9 cellular contexts compared by ENCODE assay signal in the genomic region with DNA sequence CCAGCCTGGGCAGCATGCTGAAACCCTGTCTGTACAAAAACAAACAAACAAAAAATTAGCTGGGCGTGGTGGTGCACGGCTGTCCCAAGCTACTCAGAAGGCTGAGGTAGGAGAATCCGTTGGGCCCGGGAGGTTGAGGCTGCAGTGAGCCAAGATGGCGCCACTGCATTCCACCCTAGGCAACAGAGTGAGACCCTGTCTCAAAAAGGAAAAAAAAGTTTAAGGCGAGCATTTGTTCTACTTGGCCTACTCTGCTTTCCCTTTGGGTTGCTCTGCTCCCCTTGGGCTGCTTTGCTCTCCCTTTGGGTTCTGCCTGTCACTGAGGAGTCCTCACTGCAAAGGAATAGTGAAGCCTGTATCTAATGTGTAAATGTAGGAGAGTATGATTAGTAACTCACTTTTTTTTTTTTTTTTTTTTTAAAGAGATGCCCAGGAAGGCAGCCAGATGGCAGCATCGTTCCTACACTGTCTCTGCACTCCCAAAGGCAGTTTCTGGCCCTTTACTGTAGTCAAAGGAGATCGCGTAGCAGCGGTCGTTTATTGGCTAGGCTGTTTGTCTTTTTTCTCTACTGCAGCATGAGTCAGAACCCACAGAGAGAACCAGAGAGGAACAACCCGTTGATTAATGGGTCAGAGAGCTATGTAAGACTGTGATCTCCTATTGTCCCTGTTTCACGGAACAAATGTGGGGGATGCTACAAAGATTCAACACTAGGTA.
DNase-seq lines count a peak whose midpoint lies in the region; ATAC-seq and TF ChIP-seq lines count a peak whose summit lies in the region.
"Had no signal": no experiment of that assay in that cellular context is flagged by ENCODE, and none has a peak within 500 bp of the region (broad histone marks: within the 10 kb centered on the region; RNA-seq: fewer than 3 reads in every experiment).

No MANE protein-coding gene starts in this region.

- POLR2A ChIA-PET in WTC11 (lab: Charles Lee): no interaction called here

- no peak overlapping the region for H3K27ac ChIP-seq in colonic mucosa
- H3K27ac ChIP-seq: thoracic aorta had no signal

- no peaks in the 10 kb centered on the region for H3K36me3 ChIP-seq in colonic mucosa
- H3K36me3 ChIP-seq: thoracic aorta had no signal

- H3K4me1 ChIP-seq in colonic mucosa: no peaks in the 10 kb centered on the region

- no peak overlapping the region for H3K27ac Mint-ChIP-seq in WTC11

- intact Hi-C loops in colonic mucosa (cut with DNase I): loop anchor here (5.0 kb wide), 1 partner anchor 1342 kb away; no protein-coding TSS in a partner anchor

- DNase-seq in AG09309 (ENCODE audit: low read depth): peak; percentile 93
- DNase-seq in NCI-H2227 (lab: John Stamatoyannopoulos, UW; ENCODE audit: unreplicated experiment): peak; percentile 92
- peak; percentile 60 for DNase-seq in WTC11 (ENCODE audit: low spot score)
- DNase-seq in colonic mucosa: peak; percentile 31
- DNase-seq in left lobe of liver (ENCODE audit: low spot score): peak; percentile 48
- DNase-seq in stimulated activated CD4-positive, alpha-beta T cell treated with anti-CD3 and anti-CD28 coated beads, Interleukin-4, amount 100 ng/mL, for 48 hours (ENCODE audit: low read depth in 2 of 2): peak; percentile 13 to 14

- no peaks in the 10 kb centered on the region for H3K36me3 Mint-ChIP-seq in WTC11

- no peaks in the 10 kb centered on the region for H3K9me3 ChIP-seq in colonic mucosa
- H3K9me3 ChIP-seq: thoracic aorta had no signal

- H3K27me3 Mint-ChIP-seq in WTC11 (ENCODE audit: low read depth): no peaks in the 10 kb centered on the region

- H3K9ac ChIP-seq in colonic mucosa (ENCODE audit: low read depth in 2 of 2, low read length in 2 of 2): no peak overlapping the region

- H3K9me3 Mint-ChIP-seq in WTC11: peaks cover 1% of the 10 kb centered on the region; the same call in 1 of the 2 replicates

- no peak overlapping the region for H3K4me3 Mint-ChIP-seq in WTC11

- TF ChIP-seq CTCF in AG09309 (IDR thresholded peaks at IDR 0.05; ENCODE audit: control insufficient read depth, insufficient read depth, low read depth, low read length, missing control alignments): peak; percentile 75
- TF ChIP-seq CTCF in WTC11 (IDR thresholded peaks at IDR 0.05): 0 out of 2 replicates have a peak, but pooled peaks have one; percentile 42
- TF ChIP-seq CTCF in colonic mucosa (IDR thresholded peaks at IDR 0.05): peak; percentile 50

- H3K4me1 Mint-ChIP-seq in WTC11: peaks cover 47% of the 10 kb centered on the region

- no peaks in the 10 kb centered on the region for H3K27me3 ChIP-seq in colonic mucosa

- H3K4me3 ChIP-seq in AG09309 (ENCODE audit: control insufficient read depth, low read depth, low read length) (no peak overlapping the region), colonic mucosa (no peak overlapping the region)
- H3K4me3 ChIP-seq: thoracic aorta had no signal

- CTCF ChIA-PET in WTC11 (lab: Charles Lee): interaction anchor here (0.8 to 1.4 kb wide), 9 partner anchors 13 to 934 kb away, joined by 3 to 6 read pairs (median 3); no protein-coding TSS in a partner anchor

- ATAC-seq in GM18868 (IDR thresholded peaks at IDR 0.05; ENCODE audit: unreplicated experiment) (peak; percentile 90), HG03175 (IDR thresholded peaks at IDR 0.05; ENCODE audit: unreplicated experiment) (peak; percentile 75), WTC11 (peak; percentile 90), left lobe of liver (peak; percentile 94)

TF ChIP-seq in WTC11, 78 proteins besides CTCF, POLR2A, EP300 and RAD21:
- TF ChIP-seq, protein P1, sequence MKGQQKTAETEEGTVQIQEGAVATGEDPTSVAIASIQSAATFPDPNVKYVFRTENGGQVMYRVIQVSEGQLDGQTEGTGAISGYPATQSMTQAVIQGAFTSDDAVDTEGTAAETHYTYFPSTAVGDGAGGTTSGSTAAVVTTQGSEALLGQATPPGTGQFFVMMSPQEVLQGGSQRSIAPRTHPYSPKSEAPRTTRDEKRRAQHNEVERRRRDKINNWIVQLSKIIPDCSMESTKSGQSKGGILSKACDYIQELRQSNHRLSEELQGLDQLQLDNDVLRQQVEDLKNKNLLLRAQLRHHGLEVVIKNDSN (CRISPR knock-in tag; IDR thresholded peaks at IDR 0.05): no peak
- TF ChIP-seq, protein P2, sequence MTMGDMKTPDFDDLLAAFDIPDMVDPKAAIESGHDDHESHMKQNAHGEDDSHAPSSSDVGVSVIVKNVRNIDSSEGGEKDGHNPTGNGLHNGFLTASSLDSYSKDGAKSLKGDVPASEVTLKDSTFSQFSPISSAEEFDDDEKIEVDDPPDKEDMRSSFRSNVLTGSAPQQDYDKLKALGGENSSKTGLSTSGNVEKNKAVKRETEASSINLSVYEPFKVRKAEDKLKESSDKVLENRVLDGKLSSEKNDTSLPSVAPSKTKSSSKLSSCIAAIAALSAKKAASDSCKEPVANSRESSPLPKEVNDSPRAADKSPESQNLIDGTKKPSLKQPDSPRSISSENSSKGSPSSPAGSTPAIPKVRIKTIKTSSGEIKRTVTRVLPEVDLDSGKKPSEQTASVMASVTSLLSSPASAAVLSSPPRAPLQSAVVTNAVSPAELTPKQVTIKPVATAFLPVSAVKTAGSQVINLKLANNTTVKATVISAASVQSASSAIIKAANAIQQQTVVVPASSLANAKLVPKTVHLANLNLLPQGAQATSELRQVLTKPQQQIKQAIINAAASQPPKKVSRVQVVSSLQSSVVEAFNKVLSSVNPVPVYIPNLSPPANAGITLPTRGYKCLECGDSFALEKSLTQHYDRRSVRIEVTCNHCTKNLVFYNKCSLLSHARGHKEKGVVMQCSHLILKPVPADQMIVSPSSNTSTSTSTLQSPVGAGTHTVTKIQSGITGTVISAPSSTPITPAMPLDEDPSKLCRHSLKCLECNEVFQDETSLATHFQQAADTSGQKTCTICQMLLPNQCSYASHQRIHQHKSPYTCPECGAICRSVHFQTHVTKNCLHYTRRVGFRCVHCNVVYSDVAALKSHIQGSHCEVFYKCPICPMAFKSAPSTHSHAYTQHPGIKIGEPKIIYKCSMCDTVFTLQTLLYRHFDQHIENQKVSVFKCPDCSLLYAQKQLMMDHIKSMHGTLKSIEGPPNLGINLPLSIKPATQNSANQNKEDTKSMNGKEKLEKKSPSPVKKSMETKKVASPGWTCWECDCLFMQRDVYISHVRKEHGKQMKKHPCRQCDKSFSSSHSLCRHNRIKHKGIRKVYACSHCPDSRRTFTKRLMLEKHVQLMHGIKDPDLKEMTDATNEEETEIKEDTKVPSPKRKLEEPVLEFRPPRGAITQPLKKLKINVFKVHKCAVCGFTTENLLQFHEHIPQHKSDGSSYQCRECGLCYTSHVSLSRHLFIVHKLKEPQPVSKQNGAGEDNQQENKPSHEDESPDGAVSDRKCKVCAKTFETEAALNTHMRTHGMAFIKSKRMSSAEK (CRISPR knock-in tag; IDR thresholded peaks at IDR 0.05; ENCODE audit: borderline replicate concordance): 0 out of 2 replicates have a peak, but pooled peaks have one; percentile 49
- no peak for TF ChIP-seq MXD4 (CRISPR knock-in tag; IDR thresholded peaks at IDR 0.05; ENCODE audit: borderline replicate concordance)

Comparison
In these comparisons a context has a peak if more than half of its experiments do, and no peak if none do; other contexts are left out.
1. DNase-seq: peak in every context shown above with its lines; median percentile 93 in AG09309; 92 in NCI-H2227; 60 in WTC11; 48 in left lobe of liver; 31 in colonic mucosa; 14 in stimulated activated CD4-positive, alpha-beta T cell treated with anti-CD3 and anti-CD28 coated beads, Interleukin-4, amount 100 ng/mL, for 48 hours.